ENCODE assay signal across 23 cellular contexts in the genomic region with DNA sequence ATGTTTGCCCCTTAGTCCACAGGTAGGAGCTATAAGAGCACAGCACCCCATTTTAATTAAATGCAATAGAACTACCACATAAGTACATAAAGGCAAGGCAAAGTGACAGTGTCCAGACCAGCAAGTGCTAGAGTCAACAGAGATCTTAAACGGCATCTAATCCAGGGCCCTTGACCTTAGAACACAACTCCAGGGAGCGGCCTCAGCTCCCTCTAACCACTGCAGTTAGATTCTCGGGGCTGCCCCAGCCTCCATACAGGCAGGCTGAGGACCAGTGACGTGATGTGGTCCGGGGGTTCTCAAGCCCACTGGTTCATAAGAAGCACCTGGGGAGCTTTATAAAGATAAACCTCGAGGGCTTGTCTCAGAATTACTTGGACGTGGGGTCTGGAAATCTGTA. TPM values are rescaled to one million over a fixed set of nuclear protein-coding genes. Genes with fewer than 3 reads are reported as not detected.
"Had no signal": no experiment of that assay in that cellular context is flagged by ENCODE, and none has a peak within 500 bp of the region (broad histone marks: within the 10 kb centered on the region; RNA-seq: fewer than 3 reads in every experiment).

No MANE protein-coding gene starts in this region.

- H3K4me3 ChIP-seq: body of pancreas, neural progenitor cell, sigmoid colon, spleen, testis had no signal

- H3K4me3 Mint-ChIP-seq: activated naive CD4-positive, alpha-beta T cell treated with anti-CD3 and anti-CD28 coated beads, Interleukin-2, amount 50 U/mL, for 24 hours; neural progenitor cell; T-helper 17 cell had no signal

- H3K27me3 ChIP-seq: body of pancreas, neural progenitor cell, sigmoid colon, testis had no signal

- H3K9me3 ChIP-seq: body of pancreas, sigmoid colon, spleen, testis had no signal

- H3K9ac ChIP-seq: neural progenitor cell had no signal

- DNase-seq: activated CD4-positive, alpha-beta T cell treated with anti-CD3 and anti-CD28 coated beads for 4 hours; activated CD4-positive, CD25-positive, alpha-beta regulatory T cell; activated gamma-delta T cell; activated T-cell treated with anti-CD3 and anti-CD28 coated beads for 4 hours; anterior cingulate cortex; effector CD8-positive, alpha-beta T cell; foreskin melanocyte; hippocampal formation; sigmoid colon; spleen; stimulated activated CD4-positive, alpha-beta T cell treated with anti-CD3 and anti-CD28 coated beads, Interleukin-4, amount 100 ng/mL, for 1 hour; T-helper 17 cell; testis had no signal

- H3K4me1 ChIP-seq: testis had no signal

- H3K27ac ChIP-seq: body of pancreas, neural progenitor cell, spleen, testis had no signal

- H3K27ac Mint-ChIP-seq: activated naive CD4-positive, alpha-beta T cell treated with anti-CD3 and anti-CD28 coated beads, Interleukin-2, amount 50 U/mL, for 24 hours; naive thymus-derived CD4-positive, alpha-beta T cell; neural progenitor cell; T-helper 17 cell had no signal

- H3K36me3 Mint-ChIP-seq: activated naive CD4-positive, alpha-beta T cell treated with anti-CD3 and anti-CD28 coated beads, Interleukin-2, amount 50 U/mL, for 24 hours; naive thymus-derived CD4-positive, alpha-beta T cell; neural progenitor cell had no signal

- H3K36me3 ChIP-seq: neural progenitor cell, sigmoid colon, spleen had no signal

- H3K9me3 Mint-ChIP-seq: activated naive CD4-positive, alpha-beta T cell treated with anti-CD3 and anti-CD28 coated beads, Interleukin-2, amount 50 U/mL, for 24 hours; naive thymus-derived CD4-positive, alpha-beta T cell; neural progenitor cell had no signal

RNA-seq across cellular contexts. Expression of a gene that starts 10.0 kb away (rescaled TPM):
- total RNA-seq: cardiac septum, dermis blood vessel endothelial cell, mucosa of gallbladder, omental fat pad, renal cortical epithelial cell, sigmoid colon, spleen, T-helper 17 cell had no signal
- polyA plus RNA-seq: liver; naive thymus-derived CD4-positive, alpha-beta T cell; sigmoid colon; spleen had no signal
